19 cellular contexts compared by ENCODE assay signal in the genomic region with DNA sequence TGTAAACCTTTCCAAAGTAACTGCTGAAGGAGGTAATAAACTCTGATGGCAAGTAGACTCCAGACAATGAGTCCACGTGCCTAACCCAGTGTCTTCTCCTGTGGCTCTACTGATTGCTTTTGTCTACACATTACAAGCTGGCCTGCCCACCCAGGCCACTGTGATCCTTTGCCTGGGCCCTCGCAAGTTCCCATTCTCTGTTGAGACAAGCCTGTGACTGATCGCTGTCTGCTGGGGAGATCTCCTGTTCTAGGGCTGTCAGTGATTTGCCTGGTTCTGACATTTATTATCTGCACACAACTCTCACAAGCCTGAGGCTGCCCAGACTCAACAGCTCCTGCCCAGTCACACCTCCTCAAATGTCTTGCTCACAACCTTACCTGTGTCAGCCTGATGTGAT.
A peak's percentile ranks its signal among the peaks of the same experiment; 100 is the strongest.
DNase-seq lines count a peak whose midpoint lies in the region; ATAC-seq and TF ChIP-seq lines count a peak whose summit lies in the region.
"Had no signal": no experiment of that assay in that cellular context is flagged by ENCODE, and none has a peak within 500 bp of the region (broad histone marks: within the 10 kb centered on the region; RNA-seq: fewer than 3 reads in every experiment).

No MANE protein-coding gene starts in this region.

- POLR2A ChIA-PET in WTC11 (lab: Charles Lee) (no interaction called here), PC-3 (lab: Charles Lee; ENCODE audit: unreplicated experiment) (no interaction called here)

- H3K27ac ChIP-seq in foreskin keratinocyte = no peak overlapping the region
- no peak overlapping the region for H3K27ac ChIP-seq in neural cell (ENCODE audit: low read length)
- H3K27ac ChIP-seq in PC-3 (ENCODE audit: low read length) = no peak overlapping the region
- H3K27ac ChIP-seq: HL-60 had no signal

- H3K9me2 ChIP-seq in neural cell (ENCODE audit: insufficient read depth, low read length) (no peaks in the 10 kb centered on the region), PC-3 (replicated peaks; ENCODE audit: low read length) (no peaks in the 10 kb centered on the region)

- H3K4me3 ChIP-seq in neural cell (ENCODE audit: low read length) = no peak overlapping the region
- H3K4me3 ChIP-seq in PC-3 (ENCODE audit: low read length) = no peak overlapping the region

- no peaks in the 10 kb centered on the region for H3F3A ChIP-seq in neural cell (ENCODE audit: insufficient read depth, low read length, poor library complexity, severe bottlenecking)
- H3F3A ChIP-seq in PC-3 (ENCODE audit: low read length, unreplicated experiment) = no peaks in the 10 kb centered on the region

- peaks cover 13% of the 10 kb centered on the region for H3K36me3 Mint-ChIP-seq in WTC11

- H4K20me1 ChIP-seq in neural cell (ENCODE audit: insufficient read depth) (no peaks in the 10 kb centered on the region), PC-3 (ENCODE audit: low read length) (no peaks in the 10 kb centered on the region)

- H3K9ac ChIP-seq in neural cell (ENCODE audit: low read length) (no peak overlapping the region), PC-3 (ENCODE audit: low read length) (no peak overlapping the region)

- H3K9me3 ChIP-seq in neural cell (ENCODE audit: low read length) = no peaks in the 10 kb centered on the region
- no peaks in the 10 kb centered on the region for H3K9me3 ChIP-seq in PC-3 (ENCODE audit: low read length)

- ATAC-seq in WTC11 (no peak), foreskin keratinocyte (peak; percentile 46), PC-3 (no peak), HG02798 (IDR thresholded peaks at IDR 0.05; ENCODE audit: poor library complexity, unreplicated experiment) (no peak)
- ATAC-seq: Right ventricle myocardium inferior had no signal

- H3K27me3 ChIP-seq in foreskin keratinocyte = no peaks in the 10 kb centered on the region
- no peaks in the 10 kb centered on the region for H3K27me3 ChIP-seq in neural cell (ENCODE audit: insufficient read depth, low read depth, low read length)
- H3K27me3 ChIP-seq in PC-3 (ENCODE audit: low read length) = no peaks in the 10 kb centered on the region

- DNase-seq in ELF-1 (ENCODE audit: low read depth, low spot score) (peak; percentile 38), WTC11 (ENCODE audit: low spot score) (no peak), foreskin keratinocyte (peak in 1 of 2 donors; percentile 28), PC-3 (no peak)
- no peak for DNase-seq in stimulated activated CD4-positive, alpha-beta T cell treated with anti-CD3 and anti-CD28 coated beads, Interleukin-4, amount 100 ng/mL, for 24 hours
- DNase-seq in activated T-cell treated with anti-CD3 and anti-CD28 coated beads, Interleukin-2, amount 50 U/mL, for 1 hour = no peak
- DNase-seq: DMS53, GF-D8, H7, KBM-7, NCI-H1092, NCI-H1436, NCI-H2029, OCI-M1 had no signal

- TF ChIP-seq CTCF in WTC11 (IDR thresholded peaks at IDR 0.05) (no peak), foreskin keratinocyte (conservative IDR thresholded peaks at IDR 0.05) (no peak), neural cell (IDR thresholded peaks at IDR 0.05; ENCODE audit: poor library complexity, severe bottlenecking) (no peak), PC-3 (conservative IDR thresholded peaks at IDR 0.05; ENCODE audit: low read depth, low read length) (no peak)

- H3K27me3 Mint-ChIP-seq in WTC11 (ENCODE audit: low read depth) = no peaks in the 10 kb centered on the region
- H3K27me3 Mint-ChIP-seq: B cell had no signal

- intact Hi-C loops in PC-3 (cut with micrococcal nuclease) = no loop called here

- peak overlapping the region; percentile 55; the same call in 1 of the 2 replicates for H3K27ac Mint-ChIP-seq in WTC11
- H3K27ac Mint-ChIP-seq: B cell had no signal

- TF ChIP-seq EP300 in neural cell (conservative IDR thresholded peaks at IDR 0.05; ENCODE audit: poor library complexity, severe bottlenecking) = peak; percentile 56

- no peak overlapping the region for H3K4me3 Mint-ChIP-seq in WTC11
- H3K4me3 Mint-ChIP-seq: B cell had no signal

- peaks cover 17% of the 10 kb centered on the region for H3K4me1 Mint-ChIP-seq in WTC11
- H3K4me1 Mint-ChIP-seq: B cell had no signal

- H3K36me3 ChIP-seq in neural cell (ENCODE audit: insufficient read depth, low read length) (no peaks in the 10 kb centered on the region), PC-3 (ENCODE audit: low read depth, low read length) (no peaks in the 10 kb centered on the region)

- CTCF ChIA-PET in WTC11 (lab: Charles Lee) (no interaction called here), PC-3 (lab: Charles Lee) (no interaction called here)

- H2AFZ ChIP-seq in neural cell (ENCODE audit: low read depth, low read length) = no peak overlapping the region
- H2AFZ ChIP-seq in PC-3 (ENCODE audit: low read length) = no peak overlapping the region

- no peak overlapping the region for H3K4me2 ChIP-seq in neural cell (ENCODE audit: low read length)
- H3K4me2 ChIP-seq in PC-3 (ENCODE audit: low read length) = no peak overlapping the region

- H3K79me2 ChIP-seq in neural cell (replicated peaks; ENCODE audit: insufficient read depth, low read length) = no peaks in the 10 kb centered on the region
- H3K79me2 ChIP-seq in PC-3 (ENCODE audit: low read length) = no peaks in the 10 kb centered on the region

- no peak for TF ChIP-seq RAD21 in neural cell (conservative IDR thresholded peaks at IDR 0.05)

- H3K4me1 ChIP-seq in foreskin keratinocyte (no peaks in the 10 kb centered on the region), PC-3 (ENCODE audit: insufficient read depth, low read length) (no peaks in the 10 kb centered on the region)

- no TSS peak for BruUV-seq in PC-3 (replicated peaks; lab: Mats Ljungman, UMichigan)

- H3K9me3 Mint-ChIP-seq in WTC11 = peaks cover 14% of the 10 kb centered on the region

TF ChIP-seq in WTC11, 78 proteins besides CTCF, POLR2A, EP300 and RAD21 (continues in another document):
- TF ChIP-seq CREB1 (CRISPR knock-in tag; IDR thresholded peaks at IDR 0.05) = no peak
- TF ChIP-seq SOX15 (CRISPR knock-in tag; IDR thresholded peaks at IDR 0.05) = no peak
- no peak for TF ChIP-seq MXD4 (CRISPR knock-in tag; IDR thresholded peaks at IDR 0.05; ENCODE audit: borderline replicate concordance)
- TF ChIP-seq, protein P1, sequence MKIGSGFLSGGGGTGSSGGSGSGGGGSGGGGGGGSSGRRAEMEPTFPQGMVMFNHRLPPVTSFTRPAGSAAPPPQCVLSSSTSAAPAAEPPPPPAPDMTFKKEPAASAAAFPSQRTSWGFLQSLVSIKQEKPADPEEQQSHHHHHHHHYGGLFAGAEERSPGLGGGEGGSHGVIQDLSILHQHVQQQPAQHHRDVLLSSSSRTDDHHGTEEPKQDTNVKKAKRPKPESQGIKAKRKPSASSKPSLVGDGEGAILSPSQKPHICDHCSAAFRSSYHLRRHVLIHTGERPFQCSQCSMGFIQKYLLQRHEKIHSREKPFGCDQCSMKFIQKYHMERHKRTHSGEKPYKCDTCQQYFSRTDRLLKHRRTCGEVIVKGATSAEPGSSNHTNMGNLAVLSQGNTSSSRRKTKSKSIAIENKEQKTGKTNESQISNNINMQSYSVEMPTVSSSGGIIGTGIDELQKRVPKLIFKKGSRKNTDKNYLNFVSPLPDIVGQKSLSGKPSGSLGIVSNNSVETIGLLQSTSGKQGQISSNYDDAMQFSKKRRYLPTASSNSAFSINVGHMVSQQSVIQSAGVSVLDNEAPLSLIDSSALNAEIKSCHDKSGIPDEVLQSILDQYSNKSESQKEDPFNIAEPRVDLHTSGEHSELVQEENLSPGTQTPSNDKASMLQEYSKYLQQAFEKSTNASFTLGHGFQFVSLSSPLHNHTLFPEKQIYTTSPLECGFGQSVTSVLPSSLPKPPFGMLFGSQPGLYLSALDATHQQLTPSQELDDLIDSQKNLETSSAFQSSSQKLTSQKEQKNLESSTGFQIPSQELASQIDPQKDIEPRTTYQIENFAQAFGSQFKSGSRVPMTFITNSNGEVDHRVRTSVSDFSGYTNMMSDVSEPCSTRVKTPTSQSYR (CRISPR knock-in tag; IDR thresholded peaks at IDR 0.05) = no peak
- no peak for TF ChIP-seq ZNF121 (CRISPR knock-in tag; IDR thresholded peaks at IDR 0.05)
- TF ChIP-seq NFE2L1 (CRISPR knock-in tag; IDR thresholded peaks at IDR 0.05) = no peak

TF ChIP-seq in neural cell, 6 proteins besides CTCF, POLR2A, EP300 and RAD21:
- TF ChIP-seq EZH2 (IDR thresholded peaks at IDR 0.05; ENCODE audit: borderline replicate concordance, insufficient read depth, low read length, poor library complexity, severe bottlenecking) = no peak
- TF ChIP-seq POLR2AphosphoS5 (IDR thresholded peaks at IDR 0.05) = no peak
- no peak for TF ChIP-seq TAF1 (IDR thresholded peaks at IDR 0.05; ENCODE audit: low read depth)
- TF ChIP-seq, protein P2, sequence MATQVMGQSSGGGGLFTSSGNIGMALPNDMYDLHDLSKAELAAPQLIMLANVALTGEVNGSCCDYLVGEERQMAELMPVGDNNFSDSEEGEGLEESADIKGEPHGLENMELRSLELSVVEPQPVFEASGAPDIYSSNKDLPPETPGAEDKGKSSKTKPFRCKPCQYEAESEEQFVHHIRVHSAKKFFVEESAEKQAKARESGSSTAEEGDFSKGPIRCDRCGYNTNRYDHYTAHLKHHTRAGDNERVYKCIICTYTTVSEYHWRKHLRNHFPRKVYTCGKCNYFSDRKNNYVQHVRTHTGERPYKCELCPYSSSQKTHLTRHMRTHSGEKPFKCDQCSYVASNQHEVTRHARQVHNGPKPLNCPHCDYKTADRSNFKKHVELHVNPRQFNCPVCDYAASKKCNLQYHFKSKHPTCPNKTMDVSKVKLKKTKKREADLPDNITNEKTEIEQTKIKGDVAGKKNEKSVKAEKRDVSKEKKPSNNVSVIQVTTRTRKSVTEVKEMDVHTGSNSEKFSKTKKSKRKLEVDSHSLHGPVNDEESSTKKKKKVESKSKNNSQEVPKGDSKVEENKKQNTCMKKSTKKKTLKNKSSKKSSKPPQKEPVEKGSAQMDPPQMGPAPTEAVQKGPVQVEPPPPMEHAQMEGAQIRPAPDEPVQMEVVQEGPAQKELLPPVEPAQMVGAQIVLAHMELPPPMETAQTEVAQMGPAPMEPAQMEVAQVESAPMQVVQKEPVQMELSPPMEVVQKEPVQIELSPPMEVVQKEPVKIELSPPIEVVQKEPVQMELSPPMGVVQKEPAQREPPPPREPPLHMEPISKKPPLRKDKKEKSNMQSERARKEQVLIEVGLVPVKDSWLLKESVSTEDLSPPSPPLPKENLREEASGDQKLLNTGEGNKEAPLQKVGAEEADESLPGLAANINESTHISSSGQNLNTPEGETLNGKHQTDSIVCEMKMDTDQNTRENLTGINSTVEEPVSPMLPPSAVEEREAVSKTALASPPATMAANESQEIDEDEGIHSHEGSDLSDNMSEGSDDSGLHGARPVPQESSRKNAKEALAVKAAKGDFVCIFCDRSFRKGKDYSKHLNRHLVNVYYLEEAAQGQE (IDR thresholded peaks at IDR 0.05; ENCODE audit: borderline replicate concordance) = no peak
- TF ChIP-seq SMC3 (conservative IDR thresholded peaks at IDR 0.05; ENCODE audit: poor library complexity) = no peak
- TF ChIP-seq MXI1 (conservative IDR thresholded peaks at IDR 0.05; ENCODE audit: poor library complexity, severe bottlenecking) = no peak
TF ChIP-seq in neural cell: peak in this region for 0.
